In genomic region chr16:84611041-84611440, GRCh38 we compare ENCODE assay signal across 12 cellular contexts. TPM values are rescaled to one million over a fixed set of nuclear protein-coding genes. Genes with fewer than 3 reads are reported as not detected.
DNase-seq lines count a peak whose midpoint lies in the region; TF ChIP-seq lines count a peak whose summit lies in the region.
"Had no signal": no experiment of that assay in that cellular context is flagged by ENCODE, and none has a peak within 500 bp of the region (broad histone marks: within the 10 kb centered on the region; RNA-seq: fewer than 3 reads in every experiment).

No MANE protein-coding gene starts in this region.

- TF ChIP-seq CTCF in CD14-positive monocyte (IDR thresholded peaks at IDR 0.05) (no peak), SK-N-SH (IDR thresholded peaks at IDR 0.05) (no peak), dorsolateral prefrontal cortex (IDR thresholded peaks at IDR 0.05 in 54 of 56, conservative IDR thresholded peaks at IDR 0.05 in 2 of 56; ENCODE audit: low read depth in 1 of 56, partially characterized antibody in 56 of 56) (no peak), nephron progenitor cell (IDR thresholded peaks at IDR 0.05) (no peak), OCI-LY7 (conservative IDR thresholded peaks at IDR 0.05; ENCODE audit: low read length) (no peak)

- H4K20me1 ChIP-seq in SK-N-SH (ENCODE audit: insufficient read depth) (peaks cover 59% of the 10 kb centered on the region), OCI-LY7 (ENCODE audit: insufficient read depth, low read length) (peaks cover 19% of the 10 kb centered on the region)

- H3K4me1 ChIP-seq in SK-N-SH (ENCODE audit: control insufficient read depth in 1 of 2, insufficient read depth in 2 of 2, low read depth in 1 of 2, low read length in 1 of 2) (peaks cover 12 to 23% of the 10 kb centered on the region in 2 experiments; a peak in 3 of 4 replicates), OCI-LY7 (ENCODE audit: insufficient read depth, low read length, poor library complexity, severe bottlenecking) (peaks cover 71% of the 10 kb centered on the region)

- H3K36me3 ChIP-seq in SK-N-SH (replicated peaks in 1 of 2; ENCODE audit: control insufficient read depth in 1 of 2, insufficient read depth in 2 of 2, low read length in 1 of 2) (peaks cover 0 to 12% of the 10 kb centered on the region in 2 experiments), OCI-LY7 (ENCODE audit: insufficient read depth, low read length) (peaks cover 88% of the 10 kb centered on the region)

- H3F3A ChIP-seq in SK-N-SH (replicated peaks; ENCODE audit: insufficient read depth), result peaks cover 8% of the 10 kb centered on the region

- no TSS peak for BruUV-seq in OCI-LY7 (replicated peaks; lab: Mats Ljungman, UMichigan)

- 61% methylated on average over 4 of the region's 4 CpGs for WGBS in SK-N-SH (ENCODE audit: low lambda C conversion rate)

- DNase-seq in CD14-positive monocyte (ENCODE audit: low spot score) (no peak), SK-N-SH (peak; percentile 59), dorsolateral prefrontal cortex (no peak), nephron progenitor cell (no peak), OCI-LY7 (ENCODE audit: low spot score) (no peak), SKM-1 (lab: John Stamatoyannopoulos, UW; ENCODE audit: unreplicated experiment) (no peak), NCI-H526 treated with DMSO at 0.1 percent for 48 hours (lab: John Stamatoyannopoulos, UW) (no peak)
- DNase-seq in activated effector memory CD4-positive, alpha-beta T cell treated with anti-CD3 and anti-CD28 coated beads, Interleukin-2, amount 50 U/mL, for 16 hours, result no peak
- DNase-seq: H7; NCI-H1417; NCI-H774; stimulated activated CD8-positive, alpha-beta memory T cell treated with anti-CD3 and anti-CD28 coated beads, Interleukin-4, amount 100 ng/mL, for 48 hours had no signal

- POLR2A ChIA-PET in SK-N-SH (lab: Yijun Ruan, JAX), result no interaction called here
- POLR2A ChIA-PET in OCI-LY7 (lab: Charles Lee), result interaction anchor here (1.5 kb wide), 1 partner anchor 10 kb away, joined by 5 read pairs; no protein-coding TSS in a partner anchor

- H3K27ac Mint-ChIP-seq in CD14-positive monocyte, result peak overlapping the region; percentile 70 to 100 (median 98)
- peak overlapping the region; percentile 32 for H3K27ac Mint-ChIP-seq in nephron progenitor cell

- H3K27ac ChIP-seq in SK-N-SH (ENCODE audit: low read depth in 2 of 2, low read length in 1 of 2), result no peak overlapping the region; a peak in 1 of 4 replicates
- H3K27ac ChIP-seq in dorsolateral prefrontal cortex, result peak overlapping the region in 44 of 59 donors; percentile 1 to 82 (median 42)
- H3K27ac ChIP-seq in OCI-LY7 (ENCODE audit: low read depth, low read length, poor library complexity, severe bottlenecking), result no peak overlapping the region

- CTCF ChIA-PET in SK-N-SH (lab: Yijun Ruan, JAX) (interaction anchor here (0.8 to 2.4 kb wide), 3 partner anchors 12 to 925 kb away, joined by 3 to 9 read pairs (median 8); no protein-coding TSS in a partner anchor), OCI-LY7 (lab: Charles Lee; ENCODE audit: unreplicated experiment) (no interaction called here)

- H3K9me3 Mint-ChIP-seq in CD14-positive monocyte (peaks cover 20 to 35% (median 26%) of the 10 kb centered on the region in 7 donors), nephron progenitor cell (peaks cover 8% of the 10 kb centered on the region)

- H3K79me2 ChIP-seq in SK-N-SH (ENCODE audit: insufficient read depth) (peaks cover 100% of the 10 kb centered on the region), OCI-LY7 (ENCODE audit: insufficient read depth, low read depth, low read length) (peaks cover 90% of the 10 kb centered on the region)

- H3K27me3 Mint-ChIP-seq in CD14-positive monocyte (ENCODE audit: low read depth in 3 of 3) (peaks cover 0 to 2% (median 0%) of the 10 kb centered on the region in 3 donors), nephron progenitor cell (ENCODE audit: low read depth, poor library complexity) (no peaks in the 10 kb centered on the region)

- intact Hi-C loops in CD14-positive monocyte (cut with micrococcal nuclease), result no loop called here
- intact Hi-C loops in dorsolateral prefrontal cortex (cut with DNase I), result no loop called here
- intact Hi-C loops in OCI-LY7 (cut with micrococcal nuclease; ENCODE audit: unreplicated experiment), result no loop called here

- H3K36me3 Mint-ChIP-seq in CD14-positive monocyte, result peaks cover 93 to 99% of the 10 kb centered on the region in 2 donors
- peaks cover 70% of the 10 kb centered on the region for H3K36me3 Mint-ChIP-seq in nephron progenitor cell (ENCODE audit: low read depth)

- H3K4me3 ChIP-seq in SK-N-SH (ENCODE audit: low read depth in 2 of 2, low read length in 1 of 2), result no peak overlapping the region
- H3K4me3 ChIP-seq in dorsolateral prefrontal cortex, result peak overlapping the region in 4 of 59 donors; percentile 1 to 17 (median 10)
- H3K4me3 ChIP-seq in OCI-LY7 (ENCODE audit: low read depth, low read length, poor library complexity, severe bottlenecking), result no peak overlapping the region

- TF ChIP-seq EP300 in SK-N-SH (IDR thresholded peaks at IDR 0.05; ENCODE audit: borderline replicate concordance in 1 of 2, low read depth in 1 of 2, low read length in 1 of 2), result no peak

- no peak overlapping the region for H2AFZ ChIP-seq in SK-N-SH (ENCODE audit: low read depth)
- no peak overlapping the region for H2AFZ ChIP-seq in OCI-LY7 (ENCODE audit: low read length)

- TF ChIP-seq RAD21 in SK-N-SH (IDR thresholded peaks at IDR 0.05; ENCODE audit: low read length), result no peak

- H3K4me2 ChIP-seq in SK-N-SH, result no peak overlapping the region; the same call in 1 of the 2 replicates
- no peak overlapping the region for H3K4me2 ChIP-seq in OCI-LY7 (ENCODE audit: low read length)

- H3K9ac ChIP-seq in SK-N-SH, result no peak overlapping the region

- no peak overlapping the region for H3K4me3 Mint-ChIP-seq in CD14-positive monocyte
- H3K4me3 Mint-ChIP-seq in nephron progenitor cell, result no peak overlapping the region

- H3K4me1 Mint-ChIP-seq in CD14-positive monocyte, result peaks cover 99% of the 10 kb centered on the region
- peaks cover 81% of the 10 kb centered on the region for H3K4me1 Mint-ChIP-seq in nephron progenitor cell

- H3K9me3 ChIP-seq in SK-N-SH (no peaks in the 10 kb centered on the region), OCI-LY7 (ENCODE audit: low read length) (peaks cover 5% of the 10 kb centered on the region; the same call in 1 of the 2 replicates)

- H3K27me3 ChIP-seq in SK-N-SH (ENCODE audit: insufficient read depth) (no peaks in the 10 kb centered on the region), dorsolateral prefrontal cortex (no peaks in the 10 kb centered on the region)

- H3K9me2 ChIP-seq in SK-N-SH (no peaks in the 10 kb centered on the region), OCI-LY7 (ENCODE audit: insufficient read depth, low read length) (no peaks in the 10 kb centered on the region)

TF ChIP-seq in SK-N-SH, 30 proteins besides CTCF, POLR2A, EP300 and RAD21:
- TF ChIP-seq GATA2 (CRISPR knock-in tag; IDR thresholded peaks at IDR 0.05), result peak; percentile 38; the same call in 1 of the 2 replicates
- TF ChIP-seq, protein P1, sequence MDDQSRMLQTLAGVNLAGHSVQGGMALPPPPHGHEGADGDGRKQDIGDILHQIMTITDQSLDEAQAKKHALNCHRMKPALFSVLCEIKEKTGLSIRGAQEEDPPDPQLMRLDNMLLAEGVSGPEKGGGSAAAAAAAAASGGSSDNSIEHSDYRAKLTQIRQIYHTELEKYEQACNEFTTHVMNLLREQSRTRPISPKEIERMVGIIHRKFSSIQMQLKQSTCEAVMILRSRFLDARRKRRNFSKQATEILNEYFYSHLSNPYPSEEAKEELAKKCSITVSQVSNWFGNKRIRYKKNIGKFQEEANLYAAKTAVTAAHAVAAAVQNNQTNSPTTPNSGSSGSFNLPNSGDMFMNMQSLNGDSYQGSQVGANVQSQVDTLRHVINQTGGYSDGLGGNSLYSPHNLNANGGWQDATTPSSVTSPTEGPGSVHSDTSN (IDR thresholded peaks at IDR 0.05), result no peak

RNA-seq across cellular contexts. Expression of gene COTL1, which starts 6.8 kb away (rescaled TPM):
- polyA plus RNA-seq in CD14-positive monocyte (1,000 to 10,000 TPM; 1,643 to 1,843 TPM), SK-N-SH (2012; rRNA removed) (59.5 and 91.6 TPM in 2 replicates)
- 99.1 and 101 TPM in 2 replicates for polyA plus RNA-seq in SK-N-SH (2012; cell fraction: cytosol; rRNA removed)
- 72.6 and 94.3 TPM in 2 replicates for polyA plus RNA-seq in SK-N-SH (2012; cell fraction: nucleus; rRNA removed)
- total RNA-seq in dorsolateral prefrontal cortex (100 to 1,000 TPM in 6 of 120 experiments, 10 to 100 TPM in 114; 43.3 to 111 (median 76.2) TPM), OCI-LY7 (2022) (214 and 232 TPM in 2 replicates)
- 119 and 125 TPM in 2 replicates for total RNA-seq in OCI-LY7 (2014; rRNA removed; shearing (Covaris generic))

RNA-seq across cellular contexts. Expression of gene KLHL36, which starts 37.3 kb away (rescaled TPM):
- polyA plus RNA-seq in CD14-positive monocyte (10 to 100 TPM; 12.1 to 14.2 TPM), SK-N-SH (2012; rRNA removed) (39.8 and 43.3 TPM in 2 replicates)
- polyA plus RNA-seq in SK-N-SH (2012; cell fraction: cytosol; rRNA removed), result 17.4 and 26.1 TPM in 2 replicates
- 94.5 and 97.9 TPM in 2 replicates for polyA plus RNA-seq in SK-N-SH (2012; cell fraction: nucleus; rRNA removed)
- total RNA-seq in dorsolateral prefrontal cortex (10 to 100 TPM; 30.4 to 77.3 (median 47.4) TPM), OCI-LY7 (2022) (66.1 and 69.0 TPM in 2 replicates)
- 50.1 and 58.9 TPM in 2 replicates for total RNA-seq in OCI-LY7 (2014; rRNA removed; shearing (Covaris generic))

Comparison
In these comparisons a context has a peak if more than half of its experiments do, and no peak if none do; other contexts are left out.
1. H3K27ac ChIP-seq: peak in dorsolateral prefrontal cortex (44 of 59); none in SK-N-SH (0 of 2) and OCI-LY7 (single experiment).